In the genomic region with DNA sequence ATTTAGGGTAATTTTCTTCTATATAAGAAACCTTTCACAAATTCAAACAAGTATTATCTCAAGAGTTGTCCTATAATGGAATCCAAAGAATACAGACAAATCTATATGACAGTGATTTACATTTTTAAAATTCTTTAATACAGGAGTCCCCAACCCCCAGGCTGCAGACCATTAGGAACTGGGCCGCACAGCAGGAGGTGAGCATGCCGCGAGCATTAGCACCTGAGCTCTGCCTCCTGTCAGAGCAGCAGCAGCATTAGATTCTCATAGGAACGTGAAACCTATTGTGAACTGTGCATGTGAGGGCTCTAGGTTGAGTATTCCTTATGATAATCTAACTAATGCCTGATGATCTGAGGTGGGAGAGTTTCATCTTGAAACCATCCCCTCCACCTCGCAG, we compare ENCODE assay signal across 22 cellular contexts. TPM values are rescaled to one million over a fixed set of nuclear protein-coding genes. Genes with fewer than 3 reads are reported as not detected.
A peak's percentile ranks its signal among the peaks of the same experiment; 100 is the strongest.
DNase-seq lines count a peak whose midpoint lies in the region; TF ChIP-seq lines count a peak whose summit lies in the region.
"Had no signal": no experiment of that assay in that cellular context is flagged by ENCODE, and none has a peak within 500 bp of the region (broad histone marks: within the 10 kb centered on the region; RNA-seq: fewer than 3 reads in every experiment).

No MANE protein-coding gene starts in this region.

- H3K18ac ChIP-seq in H9 (ENCODE audit: insufficient read length, low read depth, low read length) (no peak overlapping the region), mesendoderm (ENCODE audit: low read length) (peak overlapping the region; percentile 68)

- H4K5ac ChIP-seq in H9 (ENCODE audit: insufficient read length, low read depth, low read length): no peak overlapping the region
- no peak overlapping the region for H4K5ac ChIP-seq in mesendoderm (ENCODE audit: low read length)

- no peaks in the 10 kb centered on the region for H3K9me3 Mint-ChIP-seq in H9
- H3K9me3 Mint-ChIP-seq: CD4-positive, alpha-beta memory T cell had no signal

- H3K27me3 ChIP-seq in H9 (ENCODE audit: insufficient read depth, low read length): no peaks in the 10 kb centered on the region
- no peaks in the 10 kb centered on the region for H3K27me3 ChIP-seq in mesendoderm (ENCODE audit: insufficient read depth, low read length, poor library complexity)
- H3K27me3 ChIP-seq: BLaER1 treated with 17β-estradiol and CSF1 and Interleukin-3, amounts not matched to agents 10 nM and 100 nM; SJSA1 had no signal

- H3K4me1 Mint-ChIP-seq in H9: peaks cover 23 to 27% of the 10 kb centered on the region in 2 experiments

- H3K23ac ChIP-seq in H9 (ENCODE audit: insufficient read length, low read depth, low read length): no peak overlapping the region
- no peak overlapping the region for H3K23ac ChIP-seq in mesendoderm (ENCODE audit: low read length)

- H3K14ac ChIP-seq in H9 (ENCODE audit: insufficient read depth, low read length): no peak overlapping the region

- H4K8ac ChIP-seq in H9 (replicated peaks; ENCODE audit: insufficient read length, low read depth, low read length): no peak overlapping the region
- H4K8ac ChIP-seq in mesendoderm (ENCODE audit: low read depth, low read length): no peak overlapping the region

- H2AFZ ChIP-seq in H9 (ENCODE audit: low read length): no peak overlapping the region
- H2AFZ ChIP-seq: PC-9 had no signal

- no peaks in the 10 kb centered on the region for H3K27me3 Mint-ChIP-seq in H9 (ENCODE audit: low read depth)
- H3K27me3 Mint-ChIP-seq: CD4-positive, alpha-beta memory T cell had no signal

- no peak overlapping the region for H2BK12ac ChIP-seq in H9 (ENCODE audit: insufficient read length, low read depth, low read length)

- peaks cover 6% of the 10 kb centered on the region; the same call in 1 of the 2 replicates for H3K4me1 ChIP-seq in H9 (ENCODE audit: insufficient read depth, low read length)
- H3K4me1 ChIP-seq in mesendoderm (ENCODE audit: control insufficient read depth, low read depth, low read length): peaks cover 4% of the 10 kb centered on the region
- H3K4me1 ChIP-seq: BLaER1 treated with 17β-estradiol and CSF1 and Interleukin-3, amounts not matched to agents 10 nM and 100 nM; Caco-2; SJSA1 had no signal

- DNase-seq in ELF-1 (ENCODE audit: low read depth, low spot score) (peak; percentile 54), H9 (no peak), cerebellar cortex (ENCODE audit: low spot score) (peak; percentile 18), mesendoderm (peak; percentile 80), HPDE6-E6E7 (ENCODE audit: extremely low spot score) (no peak), COLO668 (lab: John Stamatoyannopoulos, UW; ENCODE audit: unreplicated experiment) (no peak)
- no peak for DNase-seq in stimulated activated CD4-positive, alpha-beta T cell treated with anti-CD3 and anti-CD28 coated beads, Interleukin-2, amount 100 ng/mL, for 24 hours
- DNase-seq: Caco-2; CD4-positive, alpha-beta memory T cell; GF-D8; NCI-H1048; NCI-H1417 treated with DMSO at 0.1 percent for 48 hours; NCI-H187 treated with DMSO at 0.1 percent for 48 hours; NCI-H446; NCI-H524 treated with DMSO at 0.1 percent for 48 hours; NCI-H82; NK-92 treated with Interleukin-12 subunit alpha and Interleukin-12 subunit beta, amount 100 ng/mL, for 24 hours; Right ventricle myocardium superior; RPMI8226 had no signal

- H2AK5ac ChIP-seq in H9 (ENCODE audit: insufficient read length, low read length) (no peak overlapping the region), mesendoderm (ENCODE audit: low read length) (no peak overlapping the region)

- H2BK120ac ChIP-seq in H9 (ENCODE audit: low read depth, low read length, poor library complexity, severe bottlenecking): no peak overlapping the region
- H2BK120ac ChIP-seq in mesendoderm (ENCODE audit: low read depth, low read length): no peak overlapping the region

- no peak overlapping the region for H3T11ph ChIP-seq in H9 (ENCODE audit: low read length)

- H2BK15ac ChIP-seq in H9 (ENCODE audit: low read depth, low read length) (no peak overlapping the region), mesendoderm (replicated peaks; ENCODE audit: low read depth) (no peak overlapping the region)

- WGBS in H9 (ENCODE audit: extremely low coverage, insufficient read length, low lambda C conversion rate): no CpG with 5 or more reads among the region's 5 CpGs
- no CpG with 5 or more reads among the region's 5 CpGs for WGBS in mesendoderm (ENCODE audit: extremely low coverage, insufficient coverage, low lambda C conversion rate)

- H3K36me3 ChIP-seq in mesendoderm (ENCODE audit: control insufficient read depth, insufficient read depth, low read length): no peaks in the 10 kb centered on the region

- no peaks in the 10 kb centered on the region for H3K36me3 Mint-ChIP-seq in H9 (ENCODE audit: insufficient read depth in 1 of 3, low read depth in 3 of 3)

- no peak overlapping the region for H3K56ac ChIP-seq in H9 (ENCODE audit: insufficient read length, low read depth, low read length)
- no peak overlapping the region for H3K56ac ChIP-seq in mesendoderm (ENCODE audit: low read length)

- no peaks in the 10 kb centered on the region for H4K20me1 ChIP-seq in H9 (ENCODE audit: control insufficient read depth, insufficient read depth, insufficient read length)

- H3K4me3 ChIP-seq in mesendoderm (ENCODE audit: low read length): no peak overlapping the region
- H3K4me3 ChIP-seq: BLaER1 treated with 17β-estradiol and CSF1 and Interleukin-3, amounts not matched to agents 10 nM and 100 nM; PC-9; SJSA1 had no signal

- no peaks in the 10 kb centered on the region for H3K79me2 ChIP-seq in H9 (ENCODE audit: insufficient read depth, low read length)
- H3K79me2 ChIP-seq in mesendoderm (ENCODE audit: control insufficient read depth, insufficient read depth, low read length): peaks cover 2% of the 10 kb centered on the region

- H3K79me1 ChIP-seq in H9 (ENCODE audit: insufficient read depth, low read depth, low read length, poor library complexity, severe bottlenecking) (no peaks in the 10 kb centered on the region), mesendoderm (ENCODE audit: low read length) (peaks cover 7% of the 10 kb centered on the region)

- no peak overlapping the region for H3K9ac ChIP-seq in H9 (ENCODE audit: extremely low read depth, insufficient read length, low read length)
- no peak overlapping the region for H3K9ac ChIP-seq in mesendoderm (ENCODE audit: low read length)
- H3K9ac ChIP-seq: BLaER1 treated with 17β-estradiol and CSF1 and Interleukin-3, amounts not matched to agents 10 nM and 100 nM had no signal

- no peak overlapping the region; a peak in 1 of 5 replicates for H3K4me3 Mint-ChIP-seq in H9

- H3K4me2 ChIP-seq in H9 (ENCODE audit: insufficient read depth, insufficient read length, low read length) (peak overlapping the region; percentile 29), mesendoderm (ENCODE audit: low read length) (no peak overlapping the region)
- H3K4me2 ChIP-seq: BLaER1 treated with 17β-estradiol and CSF1 and Interleukin-3, amounts not matched to agents 10 nM and 100 nM; PC-9 had no signal

- no peaks in the 10 kb centered on the region for H3K9me3 ChIP-seq in H9 (ENCODE audit: control insufficient read depth, low read depth, low read length)
- H3K9me3 ChIP-seq: BLaER1 treated with 17β-estradiol and CSF1 and Interleukin-3, amounts not matched to agents 10 nM and 100 nM; Caco-2; SJSA1 had no signal

- peak overlapping the region in 1 of 3 experiments; percentile 65; a peak in 1 of 7 replicates for H3K27ac Mint-ChIP-seq in H9

- H3K4ac ChIP-seq in H9 (ENCODE audit: low read depth, low read length): no peak overlapping the region
- H3K4ac ChIP-seq in mesendoderm (ENCODE audit: low read depth, low read length): no peak overlapping the region

- H2BK5ac ChIP-seq in H9 (ENCODE audit: insufficient read length, low read length): no peak overlapping the region
- no peak overlapping the region for H2BK5ac ChIP-seq in mesendoderm (ENCODE audit: low read length)

- no peaks in the 10 kb centered on the region for H3K23me2 ChIP-seq in H9 (ENCODE audit: insufficient read length, low read depth, low read length, poor library complexity, severe bottlenecking)

- no peak overlapping the region for H4K91ac ChIP-seq in H9 (ENCODE audit: insufficient read length, low read depth, low read length)

- H2BK20ac ChIP-seq in H9 (ENCODE audit: low read depth, low read length, poor library complexity, severe bottlenecking): no peak overlapping the region

- H3K27ac ChIP-seq in H9 (ENCODE audit: insufficient read length, low read depth, low read length) (no peak overlapping the region), mesendoderm (ENCODE audit: low read depth, low read length) (no peak overlapping the region)
- H3K27ac ChIP-seq: BLaER1 treated with 17β-estradiol and CSF1 and Interleukin-3, amounts not matched to agents 10 nM and 100 nM; PC-9; SJSA1 had no signal

- TF ChIP-seq CTCF in H9 (conservative IDR thresholded peaks at IDR 0.05): no peak

RNA-seq across cellular contexts. Expression of a gene that starts 37.7 kb away (rescaled TPM):
- 29.0 and 29.6 TPM in 2 replicates for total RNA-seq in H9 (2021)
- 13.5 TPM for polyA plus RNA-seq in mesendoderm (2013, experiment 1 of 2)
- 12.9 TPM for polyA plus RNA-seq in mesendoderm (2013, experiment 2 of 2)

Comparison
In these comparisons a context has a peak if more than half of its experiments do, and no peak if none do; other contexts are left out.
1. DNase-seq: peak in ELF-1 (single experiment), cerebellar cortex (single experiment) and mesendoderm (single experiment); none in H9 (single experiment), stimulated activated CD4-positive, alpha-beta T cell treated with anti-CD3 and anti-CD28 coated beads, Interleukin-2, amount 100 ng/mL, for 24 hours (0 of 2), HPDE6-E6E7 (single experiment) and COLO668 (single experiment).